28 cellular contexts compared by ENCODE assay signal in the genomic region with DNA sequence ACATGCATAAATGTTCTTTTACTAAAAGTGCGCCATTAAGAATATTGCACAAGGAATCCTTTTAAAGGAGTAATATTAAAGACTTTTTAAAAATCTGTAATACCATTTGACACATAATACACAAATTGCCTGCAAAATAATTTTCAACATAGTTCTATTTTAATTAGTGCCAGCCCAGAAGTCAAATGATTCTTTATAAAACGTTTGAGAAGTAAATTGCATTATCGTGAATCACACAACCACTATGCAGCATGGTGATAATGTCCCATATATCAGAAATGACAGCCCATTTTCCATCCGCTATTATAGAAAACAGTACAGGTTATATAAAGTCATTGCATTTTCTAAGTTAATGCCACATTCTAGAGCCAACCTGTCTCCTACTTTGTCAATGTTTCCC.
"Had no signal": no experiment of that assay in that cellular context is flagged by ENCODE, and none has a peak within 500 bp of the region (broad histone marks: within the 10 kb centered on the region; RNA-seq: fewer than 3 reads in every experiment).

No MANE protein-coding gene starts in this region.

- H3K4me1 Mint-ChIP-seq: stimulated activated effector memory CD8-positive, alpha-beta T cell treated with anti-CD3 and anti-CD28 coated beads, Interleukin-12 subunit alpha, Interleukin-12 subunit beta, amount 100 ng/mL, for 72 hours; stimulated activated memory B cell treated with anti-CD40 and anti-IgM and Interleukin-4, amounts not matched to agents 10 μg/mL and 1 μg/mL and 100 μg/mL, for 72 hours; stimulated activated naive B cell treated with anti-CD40 and anti-IgM and Interleukin-4, amounts not matched to agents 10 μg/mL and 1 μg/mL and 100 μg/mL, for 72 hours; stimulated activated naive CD8-positive, alpha-beta T cell treated with anti-CD3 and anti-CD28 coated beads, Interleukin-15, amount 100 ng/mL, for 72 hours had no signal

- H3K27ac ChIP-seq: stomach, suprapubic skin, testis, thoracic aorta, thyroid gland, tibial artery, tibial nerve, transverse colon, upper lobe of left lung, upper lobe of right lung, uterus, vagina had no signal

- H3K27me3 ChIP-seq: stomach, suprapubic skin, testis, thyroid gland, tibial artery, tibial nerve, transverse colon, upper lobe of left lung, upper lobe of right lung, uterus, vagina had no signal

- H3K4me1 ChIP-seq: stomach, suprapubic skin, testis, thyroid gland, tibial artery, tibial nerve, transverse colon, upper lobe of left lung, upper lobe of right lung, uterus, vagina had no signal

- H3K4me3 ChIP-seq: stomach, suprapubic skin, testis, thoracic aorta, thyroid gland, tibial artery, tibial nerve, transverse colon, upper lobe of left lung, upper lobe of right lung, uterus, vagina had no signal

- DNase-seq: stimulated activated CD4-positive, alpha-beta T cell treated with anti-CD3 and anti-CD28 coated beads, Interleukin-2, amount 100 ng/mL, for 48 hours; stimulated activated CD4-positive, alpha-beta T cell treated with anti-CD3 and anti-CD28 coated beads, Interleukin-4, amount 100 ng/mL, for 1 hour; stimulated activated CD4-positive, alpha-beta T cell treated with anti-CD3 and anti-CD28 coated beads, Interleukin-4, amount 100 ng/mL, for 24 hours; stimulated activated CD4-positive, alpha-beta T cell treated with anti-CD3 and anti-CD28 coated beads, Interleukin-4, amount 100 ng/mL, for 4 hours; stimulated activated CD8-positive, alpha-beta memory T cell treated with anti-CD3 and anti-CD28 coated beads, Interleukin-4, amount 100 ng/mL, for 48 hours; stimulated activated naive B cell treated with anti-CD40 and anti-IgM and Interleukin-4, amounts not matched to agents 10 μg/mL and 1 μg/mL and 100 μg/mL, for 72 hours; stimulated activated naive CD4-positive, alpha-beta T cell; stimulated activated naive CD4-positive, alpha-beta T cell treated with Interleukin-2 at 50 U/mL for 16 hours; stimulated activated naive CD8-positive, alpha-beta T cell treated with anti-CD3 and anti-CD28 coated beads, Interleukin-15, amount 100 ng/mL, for 72 hours; stimulated activated naive CD8-positive, alpha-beta T cell treated with anti-CD3 and anti-CD28 coated beads, Interleukin-15, Interleukin-2, amounts not matched to agents 100 U/mL and 50 U/mL, for 24 hours; stomach; substantia nigra; testis; thyroid gland; tibial artery; transverse colon; trophoblast cell; upper lobe of left lung; upper lobe of right lung; uterus had no signal

- H3K4me3 Mint-ChIP-seq: stimulated activated effector memory CD8-positive, alpha-beta T cell treated with anti-CD3 and anti-CD28 coated beads, Interleukin-12 subunit alpha, Interleukin-12 subunit beta, amount 100 ng/mL, for 72 hours; stimulated activated memory B cell treated with anti-CD40 and anti-IgM and Interleukin-4, amounts not matched to agents 10 μg/mL and 1 μg/mL and 100 μg/mL, for 72 hours; stimulated activated naive B cell treated with anti-CD40 and anti-IgM and Interleukin-4, amounts not matched to agents 10 μg/mL and 1 μg/mL and 100 μg/mL, for 72 hours; stimulated activated naive CD8-positive, alpha-beta T cell treated with anti-CD3 and anti-CD28 coated beads, Interleukin-15, amount 100 ng/mL, for 72 hours; stimulated activated naive CD8-positive, alpha-beta T cell treated with anti-CD3 and anti-CD28 coated beads, Interleukin-15, Interleukin-2, amounts not matched to agents 100 ng/mL and 50 ng/mL, for 24 hours; type B pancreatic cell had no signal

- H3K36me3 ChIP-seq: stomach, suprapubic skin, thoracic aorta, thyroid gland, tibial artery, tibial nerve, transverse colon, upper lobe of left lung, upper lobe of right lung, uterus, vagina had no signal

- H3K36me3 Mint-ChIP-seq: stimulated activated effector memory CD8-positive, alpha-beta T cell treated with anti-CD3 and anti-CD28 coated beads, Interleukin-12 subunit alpha, Interleukin-12 subunit beta, amount 100 ng/mL, for 72 hours; stimulated activated memory B cell treated with anti-CD40 and anti-IgM and Interleukin-4, amounts not matched to agents 10 μg/mL and 1 μg/mL and 100 μg/mL, for 72 hours; stimulated activated naive B cell treated with anti-CD40 and anti-IgM and Interleukin-4, amounts not matched to agents 10 μg/mL and 1 μg/mL and 100 μg/mL, for 72 hours; type B pancreatic cell had no signal

- H3K27me3 Mint-ChIP-seq: stimulated activated memory B cell treated with anti-CD40 and anti-IgM and Interleukin-4, amounts not matched to agents 10 μg/mL and 1 μg/mL and 100 μg/mL, for 72 hours; stimulated activated naive B cell treated with anti-CD40 and anti-IgM and Interleukin-4, amounts not matched to agents 10 μg/mL and 1 μg/mL and 100 μg/mL, for 72 hours; stimulated activated naive CD8-positive, alpha-beta T cell treated with anti-CD3 and anti-CD28 coated beads, Interleukin-15, amount 100 ng/mL, for 72 hours; stimulated activated naive CD8-positive, alpha-beta T cell treated with anti-CD3 and anti-CD28 coated beads, Interleukin-15, Interleukin-2, amounts not matched to agents 100 ng/mL and 50 ng/mL, for 24 hours; type B pancreatic cell had no signal

- H3K27ac Mint-ChIP-seq: stimulated activated effector memory CD8-positive, alpha-beta T cell treated with anti-CD3 and anti-CD28 coated beads, Interleukin-12 subunit alpha, Interleukin-12 subunit beta, amount 100 ng/mL, for 72 hours; stimulated activated memory B cell treated with anti-CD40 and anti-IgM and Interleukin-4, amounts not matched to agents 10 μg/mL and 1 μg/mL and 100 μg/mL, for 72 hours; stimulated activated naive B cell treated with anti-CD40 and anti-IgM and Interleukin-4, amounts not matched to agents 10 μg/mL and 1 μg/mL and 100 μg/mL, for 72 hours; stimulated activated naive CD8-positive, alpha-beta T cell treated with anti-CD3 and anti-CD28 coated beads, Interleukin-15, amount 100 ng/mL, for 72 hours; stimulated activated naive CD8-positive, alpha-beta T cell treated with anti-CD3 and anti-CD28 coated beads, Interleukin-15, Interleukin-2, amounts not matched to agents 100 ng/mL and 50 ng/mL, for 24 hours; type B pancreatic cell had no signal

- ATAC-seq: stimulated activated effector memory CD8-positive, alpha-beta T cell treated with anti-CD3 and anti-CD28 coated beads, Interleukin-12 subunit alpha, Interleukin-12 subunit beta, amount 100 ng/mL, for 72 hours; stimulated activated memory B cell treated with anti-CD40 and anti-IgM and Interleukin-4, amounts not matched to agents 10 μg/mL and 1 μg/mL and 100 μg/mL, for 72 hours; stimulated activated naive B cell treated with anti-CD40 and anti-IgM and Interleukin-4, amounts not matched to agents 10 μg/mL and 1 μg/mL and 100 μg/mL, for 72 hours; stimulated activated naive CD8-positive, alpha-beta T cell treated with anti-CD3 and anti-CD28 coated beads, Interleukin-15, amount 100 ng/mL, for 72 hours; stimulated activated naive CD8-positive, alpha-beta T cell treated with anti-CD3 and anti-CD28 coated beads, Interleukin-15, Interleukin-2, amounts not matched to agents 100 U/mL and 50 U/mL, for 24 hours; upper lobe of right lung had no signal

- H3K9me3 Mint-ChIP-seq: stimulated activated memory B cell treated with anti-CD40 and anti-IgM and Interleukin-4, amounts not matched to agents 10 μg/mL and 1 μg/mL and 100 μg/mL, for 72 hours; stimulated activated naive B cell treated with anti-CD40 and anti-IgM and Interleukin-4, amounts not matched to agents 10 μg/mL and 1 μg/mL and 100 μg/mL, for 72 hours; stimulated activated naive CD8-positive, alpha-beta T cell treated with anti-CD3 and anti-CD28 coated beads, Interleukin-15, amount 100 ng/mL, for 72 hours; stimulated activated naive CD8-positive, alpha-beta T cell treated with anti-CD3 and anti-CD28 coated beads, Interleukin-15, Interleukin-2, amounts not matched to agents 100 ng/mL and 50 ng/mL, for 24 hours; type B pancreatic cell had no signal

- H3K9me3 ChIP-seq: stomach, suprapubic skin, testis, thoracic aorta, thyroid gland, tibial artery, tibial nerve, transverse colon, upper lobe of left lung, upper lobe of right lung, uterus, vagina had no signal
